Comparison of ENCODE assay signal across 2 cellular contexts in the genomic region with DNA sequence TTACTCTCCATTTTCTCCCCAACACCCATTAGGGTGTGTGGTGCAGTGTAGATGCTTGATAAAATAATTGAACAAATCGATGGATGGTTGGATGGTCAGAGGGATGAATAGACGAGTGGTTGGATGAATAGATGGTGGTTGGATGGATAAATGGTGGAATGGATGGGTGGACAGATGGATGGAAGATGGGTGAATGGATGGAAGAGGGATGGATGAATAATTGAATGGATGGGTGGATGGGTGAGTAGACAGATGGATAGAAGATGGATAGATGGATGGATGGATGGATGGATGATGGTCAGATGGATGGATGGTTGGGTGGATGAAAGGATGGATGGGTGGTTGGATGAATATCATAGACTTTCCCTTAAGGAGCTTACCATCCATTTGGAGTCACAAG.
TF ChIP-seq lines count a peak whose summit lies in the region.

No MANE protein-coding gene starts in this region.

TF ChIP-seq in HEK293, 187 proteins besides CTCF, POLR2A, EP300 and RAD21:
- TF ChIP-seq HOXC10 (CRISPR knock-in tag; IDR thresholded peaks at IDR 0.05) (no peak), ZSCAN30 (tag by site-specific recombination; IDR thresholded peaks at IDR 0.05) (no peak), ZNF704 (tag by site-specific recombination; IDR thresholded peaks at IDR 0.05) (no peak), ZNF274 (IDR thresholded peaks at IDR 0.05; ENCODE audit: low read length) (no peak), ZNF274 (tag by site-specific recombination; IDR thresholded peaks at IDR 0.05; ENCODE audit: borderline replicate concordance) (no peak), ZBTB17 (tag by site-specific recombination; IDR thresholded peaks at IDR 0.05) (peak; percentile 61; the same call in 1 of the 2 replicates), ZNF366 (tag by site-specific recombination; conservative IDR thresholded peaks at IDR 0.05) (peak; percentile 88)
- TF ChIP-seq, protein P1, sequence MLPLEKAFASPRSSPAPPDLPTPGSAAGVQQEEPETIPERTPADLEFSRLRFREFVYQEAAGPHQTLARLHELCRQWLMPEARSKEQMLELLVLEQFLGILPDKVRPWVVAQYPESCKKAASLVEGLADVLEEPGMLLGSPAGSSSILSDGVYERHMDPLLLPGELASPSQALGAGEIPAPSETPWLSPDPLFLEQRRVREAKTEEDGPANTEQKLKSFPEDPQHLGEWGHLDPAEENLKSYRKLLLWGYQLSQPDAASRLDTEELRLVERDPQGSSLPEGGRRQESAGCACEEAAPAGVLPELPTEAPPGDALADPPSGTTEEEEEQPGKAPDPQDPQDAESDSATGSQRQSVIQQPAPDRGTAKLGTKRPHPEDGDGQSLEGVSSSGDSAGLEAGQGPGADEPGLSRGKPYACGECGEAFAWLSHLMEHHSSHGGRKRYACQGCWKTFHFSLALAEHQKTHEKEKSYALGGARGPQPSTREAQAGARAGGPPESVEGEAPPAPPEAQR (tag by site-specific recombination; IDR thresholded peaks at IDR 0.05) = no peak
- TF ChIP-seq, protein P2, sequence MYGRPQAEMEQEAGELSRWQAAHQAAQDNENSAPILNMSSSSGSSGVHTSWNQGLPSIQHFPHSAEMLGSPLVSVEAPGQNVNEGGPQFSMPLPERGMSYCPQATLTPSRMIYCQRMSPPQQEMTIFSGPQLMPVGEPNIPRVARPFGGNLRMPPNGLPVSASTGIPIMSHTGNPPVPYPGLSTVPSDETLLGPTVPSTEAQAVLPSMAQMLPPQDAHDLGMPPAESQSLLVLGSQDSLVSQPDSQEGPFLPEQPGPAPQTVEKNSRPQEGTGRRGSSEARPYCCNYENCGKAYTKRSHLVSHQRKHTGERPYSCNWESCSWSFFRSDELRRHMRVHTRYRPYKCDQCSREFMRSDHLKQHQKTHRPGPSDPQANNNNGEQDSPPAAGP (tag by site-specific recombination; IDR thresholded peaks at IDR 0.05) = no peak

TF ChIP-seq in H1, 55 proteins besides CTCF, POLR2A, EP300 and RAD21:
- TF ChIP-seq TAF1 (IDR thresholded peaks at IDR 0.05; ENCODE audit: low read depth, low read length) (no peak), CREB1 (IDR thresholded peaks at IDR 0.05) (no peak), HDAC2 (IDR thresholded peaks at IDR 0.05; ENCODE audit: borderline replicate concordance in 1 of 2, low read depth in 2 of 2, low read length in 2 of 2) (no peak), CHD2 (IDR thresholded peaks at IDR 0.05; ENCODE audit: low read length) (no peak), CTBP2 (IDR thresholded peaks at IDR 0.05; ENCODE audit: borderline replicate concordance, insufficient read depth, insufficient read length, low read length) (no peak), CBX5 (IDR thresholded peaks at IDR 0.05; ENCODE audit: low read depth, low read length) (no peak), USF2 (IDR thresholded peaks at IDR 0.05; ENCODE audit: low read length) (no peak), TCF12 (IDR thresholded peaks at IDR 0.05; ENCODE audit: low read depth, low read length) (no peak), RNF2 (IDR thresholded peaks at IDR 0.05; ENCODE audit: borderline replicate concordance, low read depth, low read length, missing control alignments, poor library complexity, severe bottlenecking) (no peak), BACH1 (IDR thresholded peaks at IDR 0.05; ENCODE audit: low read length) (no peak), SRF (IDR thresholded peaks at IDR 0.05; ENCODE audit: low read depth, low read length) (no peak), SIN3A (conservative IDR thresholded peaks at IDR 0.05 in 1 of 2, IDR thresholded peaks at IDR 0.05 in 1 of 2; ENCODE audit: low read depth in 1 of 2, low read length in 2 of 2) (no peak), RXRA (IDR thresholded peaks at IDR 0.05; ENCODE audit: insufficient read depth, low read depth, low read length) (no peak), SP4 (IDR thresholded peaks at IDR 0.05; ENCODE audit: low read length) (no peak), EZH2 (IDR thresholded peaks at IDR 0.05; ENCODE audit: low read depth, low read length, severe bottlenecking) (no peak), KDM1A (IDR thresholded peaks at IDR 0.05; ENCODE audit: borderline replicate concordance, low read length) (no peak), JUN (IDR thresholded peaks at IDR 0.05; ENCODE audit: low read depth, low read length) (no peak), SUZ12 (IDR thresholded peaks at IDR 0.05; ENCODE audit: low read length) (no peak)
- TF ChIP-seq, protein P3, sequence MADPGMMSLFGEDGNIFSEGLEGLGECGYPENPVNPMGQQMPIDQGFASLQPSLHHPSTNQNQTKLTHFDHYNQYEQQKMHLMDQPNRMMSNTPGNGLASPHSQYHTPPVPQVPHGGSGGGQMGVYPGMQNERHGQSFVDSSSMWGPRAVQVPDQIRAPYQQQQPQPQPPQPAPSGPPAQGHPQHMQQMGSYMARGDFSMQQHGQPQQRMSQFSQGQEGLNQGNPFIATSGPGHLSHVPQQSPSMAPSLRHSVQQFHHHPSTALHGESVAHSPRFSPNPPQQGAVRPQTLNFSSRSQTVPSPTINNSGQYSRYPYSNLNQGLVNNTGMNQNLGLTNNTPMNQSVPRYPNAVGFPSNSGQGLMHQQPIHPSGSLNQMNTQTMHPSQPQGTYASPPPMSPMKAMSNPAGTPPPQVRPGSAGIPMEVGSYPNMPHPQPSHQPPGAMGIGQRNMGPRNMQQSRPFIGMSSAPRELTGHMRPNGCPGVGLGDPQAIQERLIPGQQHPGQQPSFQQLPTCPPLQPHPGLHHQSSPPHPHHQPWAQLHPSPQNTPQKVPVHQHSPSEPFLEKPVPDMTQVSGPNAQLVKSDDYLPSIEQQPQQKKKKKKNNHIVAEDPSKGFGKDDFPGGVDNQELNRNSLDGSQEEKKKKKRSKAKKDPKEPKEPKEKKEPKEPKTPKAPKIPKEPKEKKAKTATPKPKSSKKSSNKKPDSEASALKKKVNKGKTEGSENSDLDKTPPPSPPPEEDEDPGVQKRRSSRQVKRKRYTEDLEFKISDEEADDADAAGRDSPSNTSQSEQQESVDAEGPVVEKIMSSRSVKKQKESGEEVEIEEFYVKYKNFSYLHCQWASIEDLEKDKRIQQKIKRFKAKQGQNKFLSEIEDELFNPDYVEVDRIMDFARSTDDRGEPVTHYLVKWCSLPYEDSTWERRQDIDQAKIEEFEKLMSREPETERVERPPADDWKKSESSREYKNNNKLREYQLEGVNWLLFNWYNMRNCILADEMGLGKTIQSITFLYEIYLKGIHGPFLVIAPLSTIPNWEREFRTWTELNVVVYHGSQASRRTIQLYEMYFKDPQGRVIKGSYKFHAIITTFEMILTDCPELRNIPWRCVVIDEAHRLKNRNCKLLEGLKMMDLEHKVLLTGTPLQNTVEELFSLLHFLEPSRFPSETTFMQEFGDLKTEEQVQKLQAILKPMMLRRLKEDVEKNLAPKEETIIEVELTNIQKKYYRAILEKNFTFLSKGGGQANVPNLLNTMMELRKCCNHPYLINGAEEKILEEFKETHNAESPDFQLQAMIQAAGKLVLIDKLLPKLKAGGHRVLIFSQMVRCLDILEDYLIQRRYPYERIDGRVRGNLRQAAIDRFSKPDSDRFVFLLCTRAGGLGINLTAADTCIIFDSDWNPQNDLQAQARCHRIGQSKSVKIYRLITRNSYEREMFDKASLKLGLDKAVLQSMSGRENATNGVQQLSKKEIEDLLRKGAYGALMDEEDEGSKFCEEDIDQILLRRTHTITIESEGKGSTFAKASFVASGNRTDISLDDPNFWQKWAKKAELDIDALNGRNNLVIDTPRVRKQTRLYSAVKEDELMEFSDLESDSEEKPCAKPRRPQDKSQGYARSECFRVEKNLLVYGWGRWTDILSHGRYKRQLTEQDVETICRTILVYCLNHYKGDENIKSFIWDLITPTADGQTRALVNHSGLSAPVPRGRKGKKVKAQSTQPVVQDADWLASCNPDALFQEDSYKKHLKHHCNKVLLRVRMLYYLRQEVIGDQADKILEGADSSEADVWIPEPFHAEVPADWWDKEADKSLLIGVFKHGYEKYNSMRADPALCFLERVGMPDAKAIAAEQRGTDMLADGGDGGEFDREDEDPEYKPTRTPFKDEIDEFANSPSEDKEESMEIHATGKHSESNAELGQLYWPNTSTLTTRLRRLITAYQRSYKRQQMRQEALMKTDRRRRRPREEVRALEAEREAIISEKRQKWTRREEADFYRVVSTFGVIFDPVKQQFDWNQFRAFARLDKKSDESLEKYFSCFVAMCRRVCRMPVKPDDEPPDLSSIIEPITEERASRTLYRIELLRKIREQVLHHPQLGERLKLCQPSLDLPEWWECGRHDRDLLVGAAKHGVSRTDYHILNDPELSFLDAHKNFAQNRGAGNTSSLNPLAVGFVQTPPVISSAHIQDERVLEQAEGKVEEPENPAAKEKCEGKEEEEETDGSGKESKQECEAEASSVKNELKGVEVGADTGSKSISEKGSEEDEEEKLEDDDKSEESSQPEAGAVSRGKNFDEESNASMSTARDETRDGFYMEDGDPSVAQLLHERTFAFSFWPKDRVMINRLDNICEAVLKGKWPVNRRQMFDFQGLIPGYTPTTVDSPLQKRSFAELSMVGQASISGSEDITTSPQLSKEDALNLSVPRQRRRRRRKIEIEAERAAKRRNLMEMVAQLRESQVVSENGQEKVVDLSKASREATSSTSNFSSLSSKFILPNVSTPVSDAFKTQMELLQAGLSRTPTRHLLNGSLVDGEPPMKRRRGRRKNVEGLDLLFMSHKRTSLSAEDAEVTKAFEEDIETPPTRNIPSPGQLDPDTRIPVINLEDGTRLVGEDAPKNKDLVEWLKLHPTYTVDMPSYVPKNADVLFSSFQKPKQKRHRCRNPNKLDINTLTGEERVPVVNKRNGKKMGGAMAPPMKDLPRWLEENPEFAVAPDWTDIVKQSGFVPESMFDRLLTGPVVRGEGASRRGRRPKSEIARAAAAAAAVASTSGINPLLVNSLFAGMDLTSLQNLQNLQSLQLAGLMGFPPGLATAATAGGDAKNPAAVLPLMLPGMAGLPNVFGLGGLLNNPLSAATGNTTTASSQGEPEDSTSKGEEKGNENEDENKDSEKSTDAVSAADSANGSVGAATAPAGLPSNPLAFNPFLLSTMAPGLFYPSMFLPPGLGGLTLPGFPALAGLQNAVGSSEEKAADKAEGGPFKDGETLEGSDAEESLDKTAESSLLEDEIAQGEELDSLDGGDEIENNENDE (IDR thresholded peaks at IDR 0.05; ENCODE audit: insufficient replicate concordance, low read length) = no peak
